21 cellular contexts compared by ENCODE assay signal in the genomic region with DNA sequence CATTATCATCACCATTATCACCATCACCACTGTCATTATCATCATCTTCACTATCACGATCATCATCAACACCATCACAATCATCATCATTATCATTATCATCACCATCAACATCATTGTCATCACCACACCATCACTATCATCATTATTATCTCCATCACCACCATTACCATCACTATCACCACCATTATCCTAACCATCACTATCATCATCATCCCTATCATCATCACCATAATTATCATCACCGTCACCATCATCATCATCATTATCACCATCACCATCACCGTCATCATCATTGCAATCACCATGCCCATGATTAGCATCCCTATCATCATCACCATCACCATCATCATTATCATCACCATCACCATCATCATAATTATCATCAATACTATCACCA.
A peak's percentile ranks its signal among the peaks of the same experiment; 100 is the strongest.
DNase-seq lines count a peak whose midpoint lies in the region; ATAC-seq, FAIRE-seq and TF ChIP-seq lines count a peak whose summit lies in the region.
"Had no signal": no experiment of that assay in that cellular context is flagged by ENCODE, and none has a peak within 500 bp of the region (broad histone marks: within the 10 kb centered on the region; RNA-seq: fewer than 3 reads in every experiment).

No MANE protein-coding gene starts in this region.

- ATAC-seq in HepG2 (no peak), right lobe of liver (no peak)
- ATAC-seq: A549, GM12878 had no signal

- BruUV-seq in HepG2 (replicated peaks; lab: Mats Ljungman, UMichigan): no TSS peak

- in situ Hi-C loops in HepG2 (cut with HindIII; ENCODE audit: extremely low pct_ligation_motif_present, low pct_unique_long_range_greater_than_20kb): no loop called here

- H2AFZ ChIP-seq in HepG2 (ENCODE audit: low read length) (no peak overlapping the region), H1 (ENCODE audit: low read length) (no peak overlapping the region)

- no peaks in the 10 kb centered on the region for H3K79me2 ChIP-seq in HepG2 (ENCODE audit: insufficient read depth, low read length)
- no peaks in the 10 kb centered on the region for H3K79me2 ChIP-seq in H1 (ENCODE audit: control insufficient read depth in 1 of 2, insufficient read depth in 2 of 2, low read length in 2 of 2)

- H2BK12ac ChIP-seq in H1 (ENCODE audit: low read depth, low read length): no peak overlapping the region

- H3K4ac ChIP-seq in H1 (replicated peaks; ENCODE audit: insufficient read length, low read depth, low read length): no peak overlapping the region

- H2AK5ac ChIP-seq in H1 (ENCODE audit: low read depth, low read length): no peak overlapping the region

- no peak overlapping the region for H3K18ac ChIP-seq in H1 (ENCODE audit: extremely low read depth, low read length)

- no peak overlapping the region for H4K5ac ChIP-seq in H1 (ENCODE audit: insufficient read length, low read depth, low read length)

- no peak for TF ChIP-seq EP300 in HepG2 (IDR thresholded peaks at IDR 0.05; ENCODE audit: low read depth in 2 of 2, low read length in 2 of 2)
- TF ChIP-seq EP300 in HepG2 (CRISPR knock-in tag; IDR thresholded peaks at IDR 0.05; ENCODE audit: borderline replicate concordance): no peak
- TF ChIP-seq EP300 in H1 (IDR thresholded peaks at IDR 0.05; ENCODE audit: borderline replicate concordance in 1 of 2, low read depth in 2 of 2, low read length in 2 of 2): no peak

- no peaks in the 10 kb centered on the region; a peak in 1 of 5 replicates for H3K27me3 ChIP-seq in HepG2 (ENCODE audit: control insufficient read depth in 1 of 2, insufficient read depth in 2 of 2, low read length in 2 of 2)
- no peaks in the 10 kb centered on the region for H3K27me3 ChIP-seq in right lobe of liver
- no peaks in the 10 kb centered on the region for H3K27me3 ChIP-seq in H1 (replicated peaks in 1 of 4; ENCODE audit: control insufficient read depth in 3 of 4, extremely low read depth in 1 of 4, insufficient read depth in 3 of 4, low read length in 3 of 4)
- H3K27me3 ChIP-seq: BLaER1 treated with 17β-estradiol and CSF1 and Interleukin-3, amounts not matched to agents 10 nM and 100 nM had no signal

- H3K4me1 ChIP-seq in HepG2 (ENCODE audit: insufficient read depth, low read length): no peaks in the 10 kb centered on the region
- no peaks in the 10 kb centered on the region for H3K4me1 ChIP-seq in right lobe of liver
- H3K4me1 ChIP-seq in H1 (replicated peaks in 1 of 4; ENCODE audit: control insufficient read depth in 3 of 4, insufficient read depth in 4 of 4, low read length in 3 of 4): no peaks in the 10 kb centered on the region; a peak in 1 of 7 replicates
- H3K4me1 ChIP-seq: A549; BLaER1 treated with 17β-estradiol and CSF1 and Interleukin-3, amounts not matched to agents 10 nM and 100 nM had no signal

- H3K14ac ChIP-seq in H1 (ENCODE audit: insufficient read length): no peak overlapping the region

- H3K36me3 ChIP-seq in HepG2 (replicated peaks in 1 of 2; ENCODE audit: control insufficient read depth in 1 of 2, insufficient read depth in 2 of 2, low read length in 2 of 2) (no peaks in the 10 kb centered on the region), right lobe of liver (no peaks in the 10 kb centered on the region), H1 (ENCODE audit: control insufficient read depth in 2 of 4, insufficient read depth in 4 of 4, low read length in 3 of 4) (no peaks in the 10 kb centered on the region)
- H3K36me3 ChIP-seq: BLaER1 treated with 17β-estradiol and CSF1 and Interleukin-3, amounts not matched to agents 10 nM and 100 nM had no signal

- FAIRE-seq in HepG2 (lab: Jason Lieb, UNC) (no peak), HTR-8/SVneo (lab: Jason Lieb, UNC) (peak; percentile 95), H1 (lab: Jason Lieb, UNC) (no peak), D721Med (lab: Jason Lieb, UNC) (no peak)
- FAIRE-seq: A549, G401.6, GM12878, GM12892, GM18507 had no signal

- no peak overlapping the region for H4K8ac ChIP-seq in H1 (ENCODE audit: extremely low read depth, insufficient read depth, low read length)

- H2BK5ac ChIP-seq in H1 (ENCODE audit: low read depth, low read length): no peak overlapping the region

- H2BK15ac ChIP-seq in H1 (ENCODE audit: low read length): no peak overlapping the region

- TF ChIP-seq POLR2A in HepG2 (IDR thresholded peaks at IDR 0.05; ENCODE audit: insufficient read depth in 1 of 2, low read depth in 2 of 2, low read length in 2 of 2) (no peak), right lobe of liver (IDR thresholded peaks at IDR 0.05) (no peak), H1 (IDR thresholded peaks at IDR 0.05; ENCODE audit: control extremely low read depth in 1 of 2, low read depth in 2 of 2, low read length in 2 of 2) (no peak)

- 2% methylated on average over 3 of the region's 3 CpGs for WGBS in HepG2 (ENCODE audit: low lambda C conversion rate)
- WGBS in right lobe of liver (ENCODE audit: insufficient coverage, low coverage, low lambda C conversion rate, missing lambda C conversion rate): 69% methylated on average over 3 of the region's 3 CpGs
- WGBS in H1 (ENCODE audit: extremely low coverage in 1 of 2, insufficient coverage in 1 of 2, insufficient read length in 1 of 2, insufficient replicate concordance in 2 of 2, low coverage in 1 of 2, low lambda C conversion rate in 2 of 2, missing lambda C conversion rate in 1 of 2), 2 experiments: 92 to 100% methylated on average over 2 to 3 of the region's 3 CpGs

- H3K9ac ChIP-seq in HepG2 (ENCODE audit: insufficient read depth, low read depth, low read length) (no peak overlapping the region), H1 (replicated peaks in 1 of 4; ENCODE audit: extremely low read depth in 1 of 4, low read depth in 3 of 4, low read length in 3 of 4) (no peak overlapping the region)
- H3K9ac ChIP-seq: BLaER1 treated with 17β-estradiol and CSF1 and Interleukin-3, amounts not matched to agents 10 nM and 100 nM had no signal

- TF ChIP-seq RAD21 in HepG2 (CRISPR knock-in tag; IDR thresholded peaks at IDR 0.05) (no peak), H1 (IDR thresholded peaks at IDR 0.05 in 1 of 2, conservative IDR thresholded peaks at IDR 0.05 in 1 of 2; ENCODE audit: low read depth in 2 of 2, low read length in 2 of 2) (no peak)

- CTCF ChIA-PET in HepG2 (lab: Yijun Ruan, JAX; ENCODE audit: low intra/inter-chr PET ratio, low total read pairs) (no interaction called here), H1 (lab: Charles Lee; ENCODE audit: partially characterized antibody) (no interaction called here)

- H3K23me2 ChIP-seq in H1 (ENCODE audit: low read depth, low read length): peaks cover 7% of the 10 kb centered on the region; the same call in 1 of the 2 replicates

- H4K20me1 ChIP-seq in HepG2 (ENCODE audit: insufficient read depth, low read length): no peaks in the 10 kb centered on the region
- H4K20me1 ChIP-seq in H1 (replicated peaks in 1 of 2; ENCODE audit: control insufficient read depth in 1 of 2, insufficient read depth in 2 of 2, low read length in 2 of 2): peaks cover 0 to 6% of the 10 kb centered on the region in 2 experiments
- H4K20me1 ChIP-seq: BLaER1 treated with 17β-estradiol and CSF1 and Interleukin-3, amounts not matched to agents 10 nM and 100 nM had no signal

- intact Hi-C loops in HepG2 (cut with micrococcal nuclease; ENCODE audit: unreplicated experiment): no loop called here
- intact Hi-C loops in right lobe of liver (cut with DNase I): no loop called here

- TF ChIP-seq CTCF in HepG2 (CRISPR knock-in tag; IDR thresholded peaks at IDR 0.05) (no peak), right lobe of liver (IDR thresholded peaks at IDR 0.05) (no peak), H1 (IDR thresholded peaks at IDR 0.05; ENCODE audit: control extremely low read depth in 1 of 3, insufficient read depth in 1 of 3, low read depth in 1 of 3, low read length in 3 of 3) (no peak), D721Med (IDR thresholded peaks at IDR 0.05; ENCODE audit: insufficient read depth, missing control alignments) (no peak)

- peak overlapping the region; percentile 20 for H4K91ac ChIP-seq in H1 (replicated peaks; ENCODE audit: insufficient read length, low read length)

- H3K4me2 ChIP-seq in HepG2 (ENCODE audit: low read depth, low read length) (no peak overlapping the region), H1 (ENCODE audit: insufficient read depth in 1 of 2, low read depth in 2 of 2, low read length in 2 of 2) (no peak overlapping the region)
- H3K4me2 ChIP-seq: A549; BLaER1 treated with 17β-estradiol and CSF1 and Interleukin-3, amounts not matched to agents 10 nM and 100 nM had no signal

- H3K4me3 ChIP-seq in HepG2 (replicated peaks in 1 of 3; ENCODE audit: insufficient read depth in 1 of 3, low read depth in 2 of 3, low read length in 3 of 3): no peak overlapping the region
- no peak overlapping the region for H3K4me3 ChIP-seq in right lobe of liver
- no peak overlapping the region for H3K4me3 ChIP-seq in H1 (ENCODE audit: extremely low read depth in 1 of 4, insufficient read depth in 2 of 4, low read depth in 3 of 4, low read length in 4 of 4)
- H3K4me3 ChIP-seq: A549; BLaER1 treated with 17β-estradiol and CSF1 and Interleukin-3, amounts not matched to agents 10 nM and 100 nM; GM12878 had no signal

- H2BK120ac ChIP-seq in H1 (replicated peaks; ENCODE audit: low read depth, low read length): no peak overlapping the region

- H3K56ac ChIP-seq in H1 (replicated peaks; ENCODE audit: insufficient read length, low read depth, low read length): peak overlapping the region; percentile 92

- H3K27ac ChIP-seq in HepG2 (ENCODE audit: extremely low read length, insufficient read depth, low read length) (no peak overlapping the region), right lobe of liver (no peak overlapping the region), H1 (ENCODE audit: low read depth, low read length) (no peak overlapping the region)
- H3K27ac ChIP-seq: 22Rv1; A549; BLaER1 treated with 17β-estradiol and CSF1 and Interleukin-3, amounts not matched to agents 10 nM and 100 nM; C4-2B had no signal

- POLR2A ChIA-PET in HepG2 (lab: Yijun Ruan, JAX) (no interaction called here), H1 (lab: Charles Lee; ENCODE audit: partially characterized antibody) (no interaction called here)

- DNase-seq in HepG2 (ENCODE audit: low spot score) (no peak), right lobe of liver (no peak), HTR-8/SVneo (ENCODE audit: insufficient read length, low spot score) (no peak), H1 (ENCODE audit: low read depth in 1 of 2, low spot score in 2 of 2) (no peak), D721Med (ENCODE audit: insufficient read length, low spot score) (no peak), inferior parietal cortex (ENCODE audit: extremely low spot score) (no peak)
- no peak for DNase-seq in stimulated activated CD4-positive, alpha-beta T cell treated with anti-CD3 and anti-CD28 coated beads, Interleukin-4, amount 100 ng/mL, for 24 hours
- DNase-seq: AML-193; CD4-positive, alpha-beta T cell; CD8-positive, alpha-beta memory T cell; COR-L47; DMS79 treated with DMSO at 0.1 percent for 48 hours; GF-D8 had no signal

- H3K79me1 ChIP-seq in H1 (ENCODE audit: low read depth, low read length): no peaks in the 10 kb centered on the region

- H2BK20ac ChIP-seq in H1 (ENCODE audit: low read length): no peak overlapping the region

- H3K23ac ChIP-seq in H1 (ENCODE audit: insufficient read length): no peak overlapping the region

- H3K9me3 ChIP-seq in HepG2 (ENCODE audit: low read length): no peaks in the 10 kb centered on the region
- H3K9me3 ChIP-seq in right lobe of liver: no peaks in the 10 kb centered on the region
- peaks cover 0 to 8% of the 10 kb centered on the region in 2 experiments; a peak in 2 of 4 replicates for H3K9me3 ChIP-seq in H1 (ENCODE audit: insufficient read depth in 2 of 2, low read depth in 1 of 2, low read length in 1 of 2)
- H3K9me3 ChIP-seq: A549 had no signal
